ENCODE assay signal across 16 cellular contexts in genomic region chr20:11158589-11158988, GRCh38.
A peak's percentile ranks its signal among the peaks of the same experiment; 100 is the strongest.
DNase-seq lines count a peak whose midpoint lies in the region; ATAC-seq, FAIRE-seq and TF ChIP-seq lines count a peak whose summit lies in the region.
"Had no signal": no experiment of that assay in that cellular context is flagged by ENCODE, and none has a peak within 500 bp of the region (broad histone marks: within the 10 kb centered on the region; RNA-seq: fewer than 3 reads in every experiment).

No MANE protein-coding gene starts in this region.

- peaks cover 4% of the 10 kb centered on the region for H3K27me3 Mint-ChIP-seq in GM23338 (ENCODE audit: insufficient read depth, low read depth, poor library complexity)

- H3K4me3 ChIP-seq in GM23338 (no peak overlapping the region), body of pancreas (no peak overlapping the region), keratinocyte (ENCODE audit: control insufficient read depth in 2 of 3, extremely low read depth in 1 of 3, insufficient read depth in 2 of 3, low read depth in 1 of 3, low read length in 3 of 3) (peak overlapping the region in 1 of 3 experiments; percentile 23), right lobe of liver (no peak overlapping the region)
- H3K4me3 ChIP-seq: BLaER1 had no signal

- H3K27me3 ChIP-seq in GM23338 (ENCODE audit: insufficient read depth) (no peaks in the 10 kb centered on the region), body of pancreas (no peaks in the 10 kb centered on the region), keratinocyte (ENCODE audit: control insufficient read depth, extremely low read depth, insufficient read depth, low read length) (no peaks in the 10 kb centered on the region), right lobe of liver (no peaks in the 10 kb centered on the region)
- H3K27me3 ChIP-seq: BLaER1 had no signal

- H3K9me2 ChIP-seq in GM23338 (ENCODE audit: insufficient read depth), result no peaks in the 10 kb centered on the region

- H3K36me3 ChIP-seq in GM23338 (ENCODE audit: insufficient read depth), result no peaks in the 10 kb centered on the region
- H3K36me3 ChIP-seq in body of pancreas (replicated peaks in 1 of 2; ENCODE audit: insufficient read depth in 1 of 2, low read depth in 2 of 2), result no peaks in the 10 kb centered on the region
- H3K36me3 ChIP-seq in keratinocyte (ENCODE audit: control insufficient read depth in 2 of 2, extremely low read depth in 1 of 2, insufficient read depth in 2 of 2, low read length in 2 of 2), result no peaks in the 10 kb centered on the region
- H3K36me3 ChIP-seq in right lobe of liver, result no peaks in the 10 kb centered on the region
- H3K36me3 ChIP-seq: BLaER1 had no signal

- ATAC-seq in GM23338 (no peak), body of pancreas (no peak), right lobe of liver (no peak)
- ATAC-seq: CD8-positive, alpha-beta T cell had no signal

- H3K36me3 Mint-ChIP-seq in GM23338 (ENCODE audit: low read depth), result no peaks in the 10 kb centered on the region
- H3K36me3 Mint-ChIP-seq: CD8-positive, alpha-beta T cell had no signal

- no peak for TF ChIP-seq CTCF in C4-2B (conservative IDR thresholded peaks at IDR 0.05)
- TF ChIP-seq CTCF in GM23338 (conservative IDR thresholded peaks at IDR 0.05; ENCODE audit: low read depth in 2 of 2), result no peak
- no peak for TF ChIP-seq CTCF in body of pancreas (IDR thresholded peaks at IDR 0.05)
- TF ChIP-seq CTCF in keratinocyte (optimal IDR thresholded peaks at IDR 0.05 in 1 of 3, IDR thresholded peaks at IDR 0.05 in 1 of 3, conservative IDR thresholded peaks at IDR 0.05 in 1 of 3; ENCODE audit: extremely low read depth in 1 of 3, insufficient read depth in 2 of 3, low read length in 3 of 3), result no peak
- TF ChIP-seq CTCF in right lobe of liver (IDR thresholded peaks at IDR 0.05), result no peak

- FAIRE-seq in keratinocyte (lab: Jason Lieb, UNC), result peak; percentile 58
- FAIRE-seq: H1 had no signal

- H4K20me1 ChIP-seq in GM23338 (replicated peaks; ENCODE audit: insufficient read depth), result no peaks in the 10 kb centered on the region
- no peaks in the 10 kb centered on the region for H4K20me1 ChIP-seq in keratinocyte (ENCODE audit: control insufficient read depth, extremely low read depth, insufficient read depth, low read length)
- H4K20me1 ChIP-seq: BLaER1 had no signal

- H3K4me2 ChIP-seq in GM23338 (no peak overlapping the region), keratinocyte (ENCODE audit: control insufficient read depth, extremely low read depth, insufficient read depth, low read depth, low read length) (peak overlapping the region; percentile 59)
- H3K4me2 ChIP-seq: BLaER1 had no signal

- dilution Hi-C loops in keratinocyte (cut with MboI; ENCODE audit: extremely low pct_ligation_motif_present, low sequenced_read_pairs), result no loop called here

- no peak overlapping the region for H3K4me3 Mint-ChIP-seq in GM23338
- H3K4me3 Mint-ChIP-seq: CD8-positive, alpha-beta T cell had no signal

- DNase-seq in GM23338 (ENCODE audit: low spot score), result no peak
- DNase-seq in body of pancreas, result no peak
- no peak for DNase-seq in keratinocyte (ENCODE audit: low read depth, low spot score)
- no peak for DNase-seq in NCI-H345 treated with DMSO at 0.1 percent for 48 hours (lab: John Stamatoyannopoulos, UW; ENCODE audit: unreplicated experiment)
- no peak for DNase-seq in right lobe of liver
- DNase-seq in effector CD8-positive, alpha-beta T cell (lab: John Stamatoyannopoulos, UW), result no peak
- DNase-seq: CD8-positive, alpha-beta T cell; DMS79; NCI-H1105; NCI-H2081 treated with DMSO at 0.1 percent for 48 hours; NCI-H510A treated with DMSO at 0.1 percent for 48 hours; NCI-H774; OCI-M1 had no signal

- H3K79me2 ChIP-seq in GM23338 (replicated peaks; ENCODE audit: insufficient read depth) (no peaks in the 10 kb centered on the region), keratinocyte (ENCODE audit: control insufficient read depth, insufficient read depth, low read length) (peaks cover 2% of the 10 kb centered on the region)

- intact Hi-C loops in body of pancreas (cut with DNase I) (no loop called here), right lobe of liver (cut with DNase I) (no loop called here)

- H2AFZ ChIP-seq in GM23338 (peak overlapping the region; percentile 40; the same call in 1 of the 2 replicates), keratinocyte (ENCODE audit: control insufficient read depth, low read length) (peak overlapping the region; percentile 5)

- no peak overlapping the region for H3K27ac Mint-ChIP-seq in GM23338
- H3K27ac Mint-ChIP-seq: CD8-positive, alpha-beta T cell had no signal

- peak overlapping the region; percentile 34 for H3K9ac ChIP-seq in keratinocyte (ENCODE audit: control insufficient read depth, extremely low read depth, insufficient read depth, low read length)
- H3K9ac ChIP-seq: BLaER1 had no signal

- no peaks in the 10 kb centered on the region for H3K9me3 Mint-ChIP-seq in GM23338
- H3K9me3 Mint-ChIP-seq: CD8-positive, alpha-beta T cell had no signal

- no peak for TF ChIP-seq POLR2A in body of pancreas (IDR thresholded peaks at IDR 0.05)
- TF ChIP-seq POLR2A in right lobe of liver (IDR thresholded peaks at IDR 0.05), result no peak

- H3K9me3 ChIP-seq in body of pancreas, result no peaks in the 10 kb centered on the region
- no peaks in the 10 kb centered on the region for H3K9me3 ChIP-seq in keratinocyte (ENCODE audit: control insufficient read depth, low read depth, low read length)
- no peaks in the 10 kb centered on the region for H3K9me3 ChIP-seq in right lobe of liver
- H3K9me3 ChIP-seq: BLaER1 had no signal

- H3K27ac ChIP-seq in C4-2B (peak overlapping the region; percentile 43; the same call in 1 of the 2 replicates), GM23338 (ENCODE audit: low read depth) (no peak overlapping the region), body of pancreas (peak overlapping the region in 3 of 4 donors; percentile 26 to 51 (median 31)), keratinocyte (ENCODE audit: control insufficient read depth, insufficient read depth, low read length) (peak overlapping the region; percentile 78), right lobe of liver (no peak overlapping the region)
- H3K27ac ChIP-seq: BLaER1 had no signal

- H3K4me1 Mint-ChIP-seq in GM23338, result no peaks in the 10 kb centered on the region

- no peaks in the 10 kb centered on the region for H3F3A ChIP-seq in GM23338 (replicated peaks; ENCODE audit: low read depth)

- H3K4me1 ChIP-seq in GM23338 (ENCODE audit: insufficient read depth), result no peaks in the 10 kb centered on the region
- H3K4me1 ChIP-seq in body of pancreas, result peaks cover 20% of the 10 kb centered on the region
- H3K4me1 ChIP-seq in keratinocyte (ENCODE audit: control insufficient read depth, extremely low read depth, insufficient read depth, low read length), result peaks cover 36% of the 10 kb centered on the region
- no peaks in the 10 kb centered on the region for H3K4me1 ChIP-seq in right lobe of liver
- H3K4me1 ChIP-seq: BLaER1 had no signal

- no peaks in the 10 kb centered on the region for H3K9me1 ChIP-seq in keratinocyte (ENCODE audit: control insufficient read depth, extremely low read depth, insufficient read depth, low read length)

- 56 to 67% methylated on average over 2 of the region's 2 CpGs for WGBS in body of pancreas, 2 donors
- 49% methylated on average over 2 of the region's 2 CpGs for WGBS in right lobe of liver (ENCODE audit: insufficient coverage, low coverage, low lambda C conversion rate, missing lambda C conversion rate)

TF ChIP-seq in GM23338, 12 proteins besides CTCF, POLR2A, EP300 and RAD21:
- no peak for TF ChIP-seq STAT1 (IDR thresholded peaks at IDR 0.05; ENCODE audit: unreplicated experiment)

Comparison
In these comparisons a context has a peak if more than half of its experiments do, and no peak if none do; other contexts are left out.
1. H3K27ac ChIP-seq: peak in C4-2B (single experiment), body of pancreas (3 of 4) and keratinocyte (single experiment); none in GM23338 (single experiment) and right lobe of liver (0 of 3).